Comparison of ENCODE assay signal across 9 cellular contexts in genomic region chr3:186746008-186746407, GRCh38. TPM values are rescaled to one million over a fixed set of nuclear protein-coding genes. Genes with fewer than 3 reads are reported as not detected.
A peak's percentile ranks its signal among the peaks of the same experiment; 100 is the strongest.
DNase-seq lines count a peak whose midpoint lies in the region; TF ChIP-seq lines count a peak whose summit lies in the region.
"Had no signal": no experiment of that assay in that cellular context is flagged by ENCODE, and none has a peak within 500 bp of the region (broad histone marks: within the 10 kb centered on the region; RNA-seq: fewer than 3 reads in every experiment).

No MANE protein-coding gene starts in this region.

- DNase-seq in 8988T: peak; percentile 50
- DNase-seq in HT1080 (ENCODE audit: low read depth): peak; percentile 92
- DNase-seq in ascending aorta (ENCODE audit: low spot score in 2 of 2): peak in 1 of 2 donors; percentile 66
- peak; percentile 88 for DNase-seq in iris pigment epithelial cell (ENCODE audit: low read depth)
- DNase-seq in nephron progenitor cell: no peak
- no peak for DNase-seq in NCI-H2196 (lab: John Stamatoyannopoulos, UW; ENCODE audit: unreplicated experiment)
- no peak for DNase-seq in GM20000 (ENCODE audit: low spot score)
- no peak for DNase-seq in NCI-H510A treated with DMSO at 0.1 percent for 48 hours (lab: John Stamatoyannopoulos, UW)
- DNase-seq: psoas muscle had no signal

- no peaks in the 10 kb centered on the region for H3K9me3 ChIP-seq in ascending aorta
- H3K9me3 ChIP-seq: psoas muscle had no signal

- H3K36me3 ChIP-seq in ascending aorta: no peaks in the 10 kb centered on the region

- no peak overlapping the region for H3K4me3 Mint-ChIP-seq in nephron progenitor cell

- intact Hi-C loops in ascending aorta (cut with DNase I): no loop called here

- no peaks in the 10 kb centered on the region for H3K27me3 ChIP-seq in ascending aorta

- no peaks in the 10 kb centered on the region for H3K36me3 Mint-ChIP-seq in nephron progenitor cell (ENCODE audit: low read depth)

- no peak overlapping the region for H3K4me3 ChIP-seq in ascending aorta
- H3K4me3 ChIP-seq: psoas muscle had no signal

- peak overlapping the region; percentile 45 to 51 for H3K27ac ChIP-seq in ascending aorta
- H3K27ac ChIP-seq: psoas muscle had no signal

- peaks cover 0 to 4% of the 10 kb centered on the region in 2 donors for H3K4me1 ChIP-seq in ascending aorta
- H3K4me1 ChIP-seq: psoas muscle had no signal

- H3K27me3 Mint-ChIP-seq in nephron progenitor cell (ENCODE audit: low read depth, poor library complexity): peaks cover 21% of the 10 kb centered on the region

- TF ChIP-seq CTCF in ascending aorta (IDR thresholded peaks at IDR 0.05) (no peak), nephron progenitor cell (IDR thresholded peaks at IDR 0.05) (no peak), GM20000 (IDR thresholded peaks at IDR 0.05; ENCODE audit: extremely low read depth, missing control alignments) (no peak)

- peaks cover 6% of the 10 kb centered on the region for H3K4me1 Mint-ChIP-seq in nephron progenitor cell

- H3K27ac Mint-ChIP-seq in nephron progenitor cell: no peak overlapping the region

- no peaks in the 10 kb centered on the region for H3K9me3 Mint-ChIP-seq in nephron progenitor cell

RNA-seq across cellular contexts. Expression of gene KNG1, which starts 28.8 kb away (rescaled TPM):
- not detected in 2 replicates for total RNA-seq in HT1080 (2014; rRNA removed; shearing (Covaris generic))
- polyA plus RNA-seq in HT1080 (2015; cell fraction: cytosol; rRNA removed): not detected in 2 replicates
- not detected in 2 replicates for polyA plus RNA-seq in HT1080 (2015; cell fraction: nucleus; rRNA removed)
- total RNA-seq in ascending aorta: not detected
- polyA plus RNA-seq: psoas muscle had no signal

RNA-seq across cellular contexts. Expression of gene EIF4A2, which starts 37.4 kb away (rescaled TPM):
- total RNA-seq in HT1080 (2014; rRNA removed; shearing (Covaris generic)): 557 and 581 TPM in 2 replicates
- polyA plus RNA-seq in HT1080 (2015; cell fraction: cytosol; rRNA removed): 725 and 893 TPM in 2 replicates
- 2,088 and 2,429 TPM in 2 replicates for polyA plus RNA-seq in HT1080 (2015; cell fraction: nucleus; rRNA removed)
- total RNA-seq in ascending aorta: 260 TPM

Comparison
In these comparisons a context has a peak if more than half of its experiments do, and no peak if none do; other contexts are left out.
1. DNase-seq: peak in 8988T (single experiment), HT1080 (single experiment) and iris pigment epithelial cell (single experiment); none in nephron progenitor cell (single experiment), NCI-H2196 (single experiment), GM20000 (single experiment) and NCI-H510A treated with DMSO at 0.1 percent for 48 hours (single experiment).